ENCODE assay signal across 29 cellular contexts in genomic region chr4:108906006-108906405, GRCh38.
"Had no signal": no experiment of that assay in that cellular context is flagged by ENCODE, and none has a peak within 500 bp of the region (broad histone marks: within the 10 kb centered on the region; RNA-seq: fewer than 3 reads in every experiment).

No MANE protein-coding gene starts in this region.

- H3K27ac Mint-ChIP-seq: memory B cell, natural killer cell, progenitor cell of endocrine pancreas had no signal

- ATAC-seq: foreskin keratinocyte; gastroesophageal sphincter; heart right ventricle; left lobe of liver; natural killer cell; sciatic nerve; stimulated activated naive CD8-positive, alpha-beta T cell treated with anti-CD3 and anti-CD28 coated beads, Interleukin-15, Interleukin-2, amounts not matched to agents 100 U/mL and 50 U/mL, for 24 hours had no signal

- H3K36me3 ChIP-seq: esophagus muscularis mucosa, gastroesophageal sphincter, heart right ventricle, right atrium auricular region, tibial artery, upper lobe of left lung had no signal

- H3K27me3 ChIP-seq: foreskin keratinocyte, gastroesophageal sphincter, heart right ventricle, right atrium auricular region, testis, upper lobe of left lung had no signal

- FAIRE-seq: colon, endothelial cell of umbilical vein, kidney, urothelium cell line had no signal

- H2AFZ ChIP-seq: parathyroid adenoma had no signal

- H3K4me2 ChIP-seq: smooth muscle cell had no signal

- H3K9me3 ChIP-seq: esophagus muscularis mucosa, gastroesophageal sphincter, heart right ventricle, right atrium auricular region, testis, tibial artery, upper lobe of left lung had no signal

- H3K4me3 Mint-ChIP-seq: memory B cell, natural killer cell had no signal

- H3K4me3 ChIP-seq: dorsolateral prefrontal cortex, esophagus muscularis mucosa, gastroesophageal sphincter, heart right ventricle, lung, right atrium auricular region, smooth muscle cell, testis, tibial artery, upper lobe of left lung had no signal

- H3K27me3 Mint-ChIP-seq: memory B cell had no signal

- H3K4me1 ChIP-seq: esophagus muscularis mucosa, gastroesophageal sphincter, heart right ventricle, parathyroid adenoma, right atrium auricular region, testis, tibial artery, upper lobe of left lung had no signal

- H3K79me2 ChIP-seq: parathyroid adenoma had no signal

- H3K9ac ChIP-seq: parathyroid adenoma had no signal

- H3K27ac ChIP-seq: dorsolateral prefrontal cortex, esophagus muscularis mucosa, foreskin keratinocyte, gastroesophageal sphincter, heart right ventricle, parathyroid adenoma, right atrium auricular region, testis, tibial artery, upper lobe of left lung had no signal

- H3K4me1 Mint-ChIP-seq: memory B cell, natural killer cell had no signal

- H3K9me3 Mint-ChIP-seq: memory B cell, natural killer cell had no signal

- H3K36me3 Mint-ChIP-seq: memory B cell, natural killer cell had no signal

- DNase-seq: dorsolateral prefrontal cortex; effector CD4-positive, alpha-beta T cell; foreskin keratinocyte; heart right ventricle; hippocampal formation; kidney; natural killer cell; stimulated activated CD4-positive, alpha-beta T cell treated with anti-CD3 and anti-CD28 coated beads, Interleukin-12 subunit alpha, Interleukin-12 subunit beta, amount 100 ng/mL, for 4 hours; stimulated activated CD4-positive, alpha-beta T cell treated with anti-CD3 and anti-CD28 coated beads, Interleukin-1b, Interleukin-23, amount 100 ng/mL, for 48 hours; stimulated activated CD4-positive, alpha-beta T cell treated with anti-CD3 and anti-CD28 coated beads, Interleukin-4, amount 100 ng/mL, for 1 hour; stimulated activated CD8-positive, alpha-beta memory T cell treated with anti-CD3 and anti-CD28 coated beads, Interleukin-4, amount 100 ng/mL, for 48 hours; stimulated activated naive CD8-positive, alpha-beta T cell treated with anti-CD3 and anti-CD28 coated beads, Interleukin-15, Interleukin-2, amounts not matched to agents 100 U/mL and 50 U/mL, for 24 hours; substantia nigra; testis; tibial artery; upper lobe of left lung had no signal
